Comparison of ENCODE assay signal across 17 cellular contexts in the genomic region with DNA sequence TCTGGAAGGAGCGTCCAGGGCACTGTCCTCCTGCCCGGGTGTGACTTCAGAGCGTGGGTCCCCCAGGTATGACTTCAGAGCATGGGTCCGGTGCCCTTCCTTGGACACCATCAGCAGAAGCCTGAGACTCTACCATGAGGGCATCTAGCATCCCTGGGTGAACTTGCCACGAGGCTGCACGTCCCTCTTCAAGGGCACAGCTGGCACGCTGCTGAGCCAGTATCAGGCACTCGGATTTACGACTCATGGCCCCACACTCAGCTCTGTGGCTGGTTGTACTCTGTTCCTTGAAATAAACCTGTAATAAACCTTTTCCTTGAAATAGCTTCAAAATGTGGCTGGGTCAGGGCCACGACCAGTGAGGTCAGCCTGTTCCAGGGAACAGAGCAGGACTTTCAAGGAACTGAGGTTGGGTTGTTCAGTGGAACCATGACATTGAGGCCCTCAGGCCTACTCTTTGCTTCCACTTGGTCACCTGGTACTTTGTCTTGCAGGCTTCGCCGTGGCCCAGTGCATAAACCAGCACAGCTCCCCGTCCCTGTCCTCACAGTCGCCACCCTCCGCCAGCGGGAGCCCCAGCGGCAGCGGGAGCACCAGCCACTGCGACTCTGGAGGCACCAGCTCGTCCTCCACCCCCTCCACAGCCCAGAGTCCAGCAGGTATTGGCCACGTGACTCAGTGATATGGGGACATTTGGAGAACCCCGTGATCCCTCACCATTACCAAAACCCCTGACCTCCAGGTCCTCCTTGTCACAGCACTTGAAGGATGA.
"Had no signal": no experiment of that assay in that cellular context is flagged by ENCODE, and none has a peak within 500 bp of the region (broad histone marks: within the 10 kb centered on the region; RNA-seq: fewer than 3 reads in every experiment).

No MANE protein-coding gene starts in this region.

- H3K4me3 Mint-ChIP-seq: activated CD4-positive, alpha-beta T cell treated with anti-CD3 and anti-CD28 coated beads, Interleukin-2, amount 10 ng/mL, durations not matched to agents 24 days and 14 days; activated T-helper 1 cell treated with anti-CD3 and anti-CD28 coated beads, Interleukin-12 subunit alpha, Interleukin-12 subunit beta, Interleukin-2, Interleukin-4 antibody, amounts not matched to agents 30 ng/mL and 10 ng/mL and 1 ng/mL, durations not matched to agents 14 hours and 24 hours and 36 hours; brain; central memory CD8-positive, alpha-beta T cell; immature natural killer cell; naive thymus-derived CD8-positive, alpha-beta T cell; T-helper 17 cell had no signal

- DNase-seq: activated CD4-positive, alpha-beta T cell treated with anti-CD3 and anti-CD28 coated beads, Interleukin-2, amount 10 ng/mL, durations not matched to agents 24 days and 14 days; activated CD8-positive, alpha-beta memory T cell treated with anti-CD3 and anti-CD28 coated beads, Interleukin-2, amount 50 U/mL, for 4 hours; activated naive CD4-positive, alpha-beta T cell; anterior cingulate cortex; immature natural killer cell; mesendoderm; naive thymus-derived CD8-positive, alpha-beta T cell; sigmoid colon; stimulated activated naive CD4-positive, alpha-beta T cell treated with Interleukin-2 at 50 U/mL for 16 hours; T-helper 17 cell; trophoblast cell had no signal

- H3K27ac ChIP-seq: coronary artery, sigmoid colon, suprapubic skin, vagina had no signal

- H3K27ac Mint-ChIP-seq: activated T-helper 1 cell treated with anti-CD3 and anti-CD28 coated beads, Interleukin-12 subunit alpha, Interleukin-12 subunit beta, Interleukin-2, Interleukin-4 antibody, amounts not matched to agents 30 ng/mL and 10 ng/mL and 1 ng/mL, durations not matched to agents 14 hours and 24 hours and 36 hours; brain; immature natural killer cell; T-helper 17 cell had no signal

- H3K4me1 Mint-ChIP-seq: immature natural killer cell had no signal

- ATAC-seq: naive thymus-derived CD8-positive, alpha-beta T cell; T-helper 17 cell had no signal

- H3K9me3 Mint-ChIP-seq: activated CD4-positive, alpha-beta T cell treated with anti-CD3 and anti-CD28 coated beads, Interleukin-2, amount 10 ng/mL, durations not matched to agents 24 days and 14 days; brain; central memory CD8-positive, alpha-beta T cell; immature natural killer cell; naive thymus-derived CD8-positive, alpha-beta T cell had no signal

- H3K4me3 ChIP-seq: coronary artery, sigmoid colon, suprapubic skin, vagina had no signal

- H3K27me3 ChIP-seq: sigmoid colon, suprapubic skin, vagina had no signal

- H3K4me1 ChIP-seq: vagina had no signal

- H3K9me3 ChIP-seq: sigmoid colon, suprapubic skin, vagina had no signal

- H3K27me3 Mint-ChIP-seq: activated CD4-positive, alpha-beta T cell treated with anti-CD3 and anti-CD28 coated beads, Interleukin-2, amount 10 ng/mL, durations not matched to agents 24 days and 14 days; central memory CD8-positive, alpha-beta T cell; naive thymus-derived CD8-positive, alpha-beta T cell; T-helper 17 cell had no signal
